ENCODE assay signal across 21 cellular contexts in the genomic region with DNA sequence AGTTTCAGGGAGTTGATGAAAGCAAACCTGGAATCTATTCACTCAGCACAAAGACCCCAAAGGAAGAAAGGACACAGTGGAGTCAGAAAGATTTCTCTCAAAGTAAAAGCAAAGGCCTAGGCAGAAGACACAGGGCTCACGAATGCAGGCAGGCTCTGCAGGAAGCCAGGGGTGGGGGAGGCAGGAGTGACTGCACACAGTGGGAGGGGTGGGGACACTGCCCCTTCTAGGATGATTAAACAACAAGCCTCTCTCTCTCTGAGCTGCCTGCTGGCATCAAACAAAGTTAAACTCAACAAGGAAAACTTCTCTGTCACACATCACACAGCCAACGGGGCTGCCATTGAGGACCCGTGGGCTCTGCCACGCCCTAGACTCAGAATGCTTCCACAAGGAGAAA.
"Had no signal": no experiment of that assay in that cellular context is flagged by ENCODE, and none has a peak within 500 bp of the region (broad histone marks: within the 10 kb centered on the region; RNA-seq: fewer than 3 reads in every experiment).

No MANE protein-coding gene starts in this region.

- H3K27me3 ChIP-seq: breast epithelium, neutrophil, spleen, upper lobe of right lung had no signal

- H3K9me3 ChIP-seq: breast epithelium, neutrophil, thoracic aorta, upper lobe of right lung had no signal

- DNase-seq: activated CD4-positive, alpha-beta T cell treated with anti-CD3 and anti-CD28 coated beads, Interleukin-2, amount 50 U/mL, for 1 hour; activated CD4-positive, CD25-positive, alpha-beta regulatory T cell treated with anti-CD3 and anti-CD28 coated beads, Interleukin-2, amount 50 U/mL, for 72 hours; activated CD8-positive, alpha-beta memory T cell treated with anti-CD3 and anti-CD28 coated beads, Interleukin-2, amount 50 U/mL, for 4 hours; activated naive CD4-positive, alpha-beta T cell treated with anti-CD3 and anti-CD28 coated beads, Interleukin-2, amount 10 ng/mL, durations not matched to agents 7 days and 5 days; activated T-cell treated with anti-CD3 and anti-CD28 coated beads, Interleukin-2, amount 50 U/mL, for 4 hours; aorta; cerebellar nuclear complex; dermis blood vessel endothelial cell; head of caudate nucleus; kidney; naive thymus-derived CD8-positive, alpha-beta T cell; spleen; stimulated activated CD4-positive, alpha-beta T cell treated with anti-CD3 and anti-CD28 coated beads, Interleukin-4, amount 100 ng/mL, for 4 hours; upper lobe of right lung had no signal

- H3K27ac ChIP-seq: breast epithelium, epithelial cell of prostate, neutrophil, spleen, thoracic aorta, upper lobe of right lung, VCaP had no signal

- H3K4me3 ChIP-seq: breast epithelium, spleen, thoracic aorta, upper lobe of right lung had no signal

- H3K9me3 Mint-ChIP-seq: activated naive CD4-positive, alpha-beta T cell treated with anti-CD3 and anti-CD28 coated beads, Interleukin-2, amount 10 ng/mL, durations not matched to agents 7 days and 5 days; activated T-cell treated with anti-CD3 and anti-CD28 coated beads, Interleukin-2, amount 50 U/mL, for 4 hours; stimulated activated memory B cell treated with anti-CD40 and anti-IgM and Interleukin-4, amounts not matched to agents 10 μg/mL and 1 μg/mL and 100 μg/mL, for 72 hours; T-helper 1 cell treated with Interleukin-12 subunit alpha and Interleukin-12 subunit beta and Interleukin-4 antibody, amounts not matched to agents 30 μg/mL and 1 μg/mL, for 36 hours had no signal

- H3K4me1 ChIP-seq: breast epithelium, upper lobe of right lung had no signal

- H3K36me3 ChIP-seq: breast epithelium, thoracic aorta had no signal

- H3K27me3 Mint-ChIP-seq: activated naive CD4-positive, alpha-beta T cell treated with anti-CD3 and anti-CD28 coated beads, Interleukin-2, amount 10 ng/mL, durations not matched to agents 7 days and 5 days; stimulated activated memory B cell treated with anti-CD40 and anti-IgM and Interleukin-4, amounts not matched to agents 10 μg/mL and 1 μg/mL and 100 μg/mL, for 72 hours had no signal

- H3K27ac Mint-ChIP-seq: activated naive CD4-positive, alpha-beta T cell treated with anti-CD3 and anti-CD28 coated beads, Interleukin-2, amount 10 ng/mL, durations not matched to agents 7 days and 5 days; naive thymus-derived CD8-positive, alpha-beta T cell; stimulated activated memory B cell treated with anti-CD40 and anti-IgM and Interleukin-4, amounts not matched to agents 10 μg/mL and 1 μg/mL and 100 μg/mL, for 72 hours; T-helper 1 cell treated with Interleukin-12 subunit alpha and Interleukin-12 subunit beta and Interleukin-4 antibody, amounts not matched to agents 30 μg/mL and 1 μg/mL, for 36 hours had no signal

- H3K4me3 Mint-ChIP-seq: activated naive CD4-positive, alpha-beta T cell treated with anti-CD3 and anti-CD28 coated beads, Interleukin-2, amount 10 ng/mL, durations not matched to agents 7 days and 5 days; activated T-cell treated with anti-CD3 and anti-CD28 coated beads, Interleukin-2, amount 50 U/mL, for 4 hours; naive thymus-derived CD8-positive, alpha-beta T cell; stimulated activated memory B cell treated with anti-CD40 and anti-IgM and Interleukin-4, amounts not matched to agents 10 μg/mL and 1 μg/mL and 100 μg/mL, for 72 hours; T-helper 1 cell treated with Interleukin-12 subunit alpha and Interleukin-12 subunit beta and Interleukin-4 antibody, amounts not matched to agents 30 μg/mL and 1 μg/mL, for 36 hours had no signal

- H3K36me3 Mint-ChIP-seq: activated naive CD4-positive, alpha-beta T cell treated with anti-CD3 and anti-CD28 coated beads, Interleukin-2, amount 10 ng/mL, durations not matched to agents 7 days and 5 days had no signal

- H3K4me1 Mint-ChIP-seq: activated naive CD4-positive, alpha-beta T cell treated with anti-CD3 and anti-CD28 coated beads, Interleukin-2, amount 10 ng/mL, durations not matched to agents 7 days and 5 days had no signal
